24 cellular contexts compared by ENCODE assay signal in the genomic region with DNA sequence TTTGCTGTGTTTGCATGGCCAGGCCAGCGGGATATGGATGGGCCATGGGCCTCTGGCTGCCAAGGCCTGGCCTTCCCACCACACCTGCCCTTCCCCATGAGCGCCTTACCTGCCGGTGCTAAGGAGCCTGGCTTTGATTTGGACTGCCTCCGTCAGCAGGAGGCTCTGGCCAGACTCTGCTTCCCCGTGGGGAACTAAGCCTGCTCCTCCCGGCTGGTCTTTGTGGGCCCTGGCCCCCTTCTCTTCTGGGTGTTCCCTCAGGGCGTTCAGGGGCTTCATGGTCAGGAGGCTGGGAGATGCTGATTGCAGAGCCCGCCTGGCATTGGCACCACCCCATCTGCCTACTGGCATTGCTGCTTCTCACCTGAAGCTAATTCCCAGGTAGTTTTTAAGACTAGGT. TPM values are rescaled to one million over a fixed set of nuclear protein-coding genes. Genes with fewer than 3 reads are reported as not detected.
DNase-seq lines count a peak whose midpoint lies in the region; ATAC-seq and TF ChIP-seq lines count a peak whose summit lies in the region.
"Had no signal": no experiment of that assay in that cellular context is flagged by ENCODE, and none has a peak within 500 bp of the region (broad histone marks: within the 10 kb centered on the region; RNA-seq: fewer than 3 reads in every experiment).

No MANE protein-coding gene starts in this region.

- no peak for DNase-seq in AG04450 (ENCODE audit: low read depth, low spot score)
- DNase-seq in PC-3: no peak
- no peak for DNase-seq in fibroblast of lung (ENCODE audit: low read depth in 2 of 2)
- no peak for DNase-seq in smooth muscle cell (lab: John Stamatoyannopoulos, UW; ENCODE audit: unreplicated experiment)
- no peak for DNase-seq in chondrocyte (ENCODE audit: low spot score)
- no peak for DNase-seq in H9
- DNase-seq: activated CD8-positive, alpha-beta memory T cell treated with anti-CD3 and anti-CD28 coated beads for 24 hours; activated T-cell treated with anti-CD3 and anti-CD28 coated beads, Interleukin-2, amount 50 U/mL, for 24 hours; CD4-positive, alpha-beta T cell; central memory CD4-positive, alpha-beta T cell; foreskin keratinocyte; hypothalamus; Kasumi-1; lower lobe of right lung; naive thymus-derived CD4-positive, alpha-beta T cell; NCI-H187; NCI-H526; substantia nigra had no signal

- no peak overlapping the region for H3K4me3 Mint-ChIP-seq in chondrocyte (ENCODE audit: unreplicated experiment)
- H3K4me3 Mint-ChIP-seq in H9: no peak overlapping the region
- H3K4me3 Mint-ChIP-seq: activated T-cell treated with anti-CD3 and anti-CD28 coated beads, Interleukin-2, amount 50 U/mL, for 24 hours; CD4-positive, alpha-beta T cell; naive thymus-derived CD4-positive, alpha-beta T cell had no signal

- H3K4me1 Mint-ChIP-seq in chondrocyte (ENCODE audit: low read depth): peaks cover 47% of the 10 kb centered on the region
- peaks cover 75 to 80% of the 10 kb centered on the region in 2 experiments for H3K4me1 Mint-ChIP-seq in H9

- no peak overlapping the region for H2AFZ ChIP-seq in PC-3 (ENCODE audit: low read length)
- H2AFZ ChIP-seq in fibroblast of lung (ENCODE audit: low read length): no peak overlapping the region
- H2AFZ ChIP-seq in smooth muscle cell (ENCODE audit: low read depth): no peak overlapping the region
- H2AFZ ChIP-seq in H9 (ENCODE audit: low read length): no peak overlapping the region

- no peak overlapping the region for H2BK120ac ChIP-seq in H9 (ENCODE audit: low read depth, low read length, poor library complexity, severe bottlenecking)

- H2BK12ac ChIP-seq in H9 (ENCODE audit: insufficient read length, low read depth, low read length): no peak overlapping the region

- no peak overlapping the region for H3K56ac ChIP-seq in H9 (ENCODE audit: insufficient read length, low read depth, low read length)

- H4K20me1 ChIP-seq in PC-3 (ENCODE audit: low read length) (no peaks in the 10 kb centered on the region), fibroblast of lung (ENCODE audit: control insufficient read depth, extremely low read depth, insufficient read depth, low read length) (no peaks in the 10 kb centered on the region), smooth muscle cell (ENCODE audit: low read depth) (peaks cover 100% of the 10 kb centered on the region), H9 (ENCODE audit: control insufficient read depth, insufficient read depth, insufficient read length) (no peaks in the 10 kb centered on the region)

- POLR2A ChIA-PET in AG04450 (lab: Yijun Ruan, JAX): interaction anchor here (1.3 kb wide), 1 partner anchor 40 kb away, joined by 8 read pairs; no protein-coding TSS in a partner anchor
- POLR2A ChIA-PET in PC-3 (lab: Charles Lee; ENCODE audit: unreplicated experiment): no interaction called here

- no peak overlapping the region for H3K4ac ChIP-seq in H9 (ENCODE audit: low read depth, low read length)

- TF ChIP-seq CTCF in AG04450 (IDR thresholded peaks at IDR 0.05; ENCODE audit: low read depth, low read length): no peak
- no peak for TF ChIP-seq CTCF in PC-3 (conservative IDR thresholded peaks at IDR 0.05; ENCODE audit: low read depth, low read length)
- no peak for TF ChIP-seq CTCF in fibroblast of lung (conservative IDR thresholded peaks at IDR 0.05 in 1 of 2, IDR thresholded peaks at IDR 0.05 in 1 of 2; ENCODE audit: low read depth in 1 of 2, low read length in 2 of 2)
- no peak for TF ChIP-seq CTCF in smooth muscle cell (IDR thresholded peaks at IDR 0.05; ENCODE audit: borderline replicate concordance, insufficient read depth, poor library complexity, severe bottlenecking)
- TF ChIP-seq CTCF in chondrocyte (IDR thresholded peaks at IDR 0.05): no peak
- no peak for TF ChIP-seq CTCF in H9 (conservative IDR thresholded peaks at IDR 0.05)

- H4K91ac ChIP-seq in H9 (ENCODE audit: insufficient read length, low read depth, low read length): no peak overlapping the region

- no peaks in the 10 kb centered on the region for H3K79me1 ChIP-seq in H9 (ENCODE audit: insufficient read depth, low read depth, low read length, poor library complexity, severe bottlenecking)

- no peaks in the 10 kb centered on the region; the same call in 1 of the 2 replicates for H3K9me3 ChIP-seq in AG04450 (ENCODE audit: control insufficient read depth, insufficient read depth, low read length)
- no peaks in the 10 kb centered on the region for H3K9me3 ChIP-seq in PC-3 (ENCODE audit: low read length)
- no peaks in the 10 kb centered on the region for H3K9me3 ChIP-seq in fibroblast of lung (ENCODE audit: control insufficient read depth, insufficient read depth, low read depth, low read length)
- H3K9me3 ChIP-seq in smooth muscle cell (replicated peaks; ENCODE audit: low read depth): no peaks in the 10 kb centered on the region
- H3K9me3 ChIP-seq in H9 (ENCODE audit: control insufficient read depth, low read depth, low read length): no peaks in the 10 kb centered on the region
- H3K9me3 ChIP-seq: lower lobe of right lung, pancreas had no signal

- BruUV-seq in PC-3 (replicated peaks; lab: Mats Ljungman, UMichigan): no TSS peak

- no peaks in the 10 kb centered on the region for H3K23me2 ChIP-seq in H9 (ENCODE audit: insufficient read length, low read depth, low read length, poor library complexity, severe bottlenecking)

- no peak overlapping the region for H2BK15ac ChIP-seq in H9 (ENCODE audit: low read depth, low read length)

- H2BK5ac ChIP-seq in H9 (ENCODE audit: insufficient read length, low read length): no peak overlapping the region

- H3T11ph ChIP-seq in H9 (ENCODE audit: low read length): no peak overlapping the region

- H3K4me1 ChIP-seq in PC-3 (ENCODE audit: insufficient read depth, low read length) (peaks cover 79% of the 10 kb centered on the region), fibroblast of lung (ENCODE audit: control insufficient read depth, extremely low read depth, insufficient read depth, low read length) (peaks cover 47% of the 10 kb centered on the region), smooth muscle cell (ENCODE audit: low read depth) (peaks cover 42% of the 10 kb centered on the region), H9 (ENCODE audit: insufficient read depth, low read length) (peaks cover 22% of the 10 kb centered on the region; the same call in 1 of the 2 replicates)

- H3K27ac Mint-ChIP-seq in chondrocyte (ENCODE audit: unreplicated experiment): no peak overlapping the region
- H3K27ac Mint-ChIP-seq in H9: no peak overlapping the region; a peak in 1 of 7 replicates
- H3K27ac Mint-ChIP-seq: activated T-cell treated with anti-CD3 and anti-CD28 coated beads, Interleukin-2, amount 50 U/mL, for 24 hours; CD4-positive, alpha-beta T cell had no signal

- H3K27ac ChIP-seq in AG04450 (ENCODE audit: low read depth, low read length) (peak overlapping the region; percentile 77), PC-3 (ENCODE audit: low read length) (peak overlapping the region; percentile 85), fibroblast of lung (ENCODE audit: insufficient read depth, low read length) (peak overlapping the region; percentile 76), smooth muscle cell (ENCODE audit: low read depth) (peak overlapping the region; percentile 38), H9 (ENCODE audit: insufficient read length, low read depth, low read length) (no peak overlapping the region)
- H3K27ac ChIP-seq: foreskin keratinocyte, lower lobe of right lung had no signal

- H3K36me3 ChIP-seq in PC-3 (ENCODE audit: low read depth, low read length) (no peaks in the 10 kb centered on the region), fibroblast of lung (ENCODE audit: control insufficient read depth, insufficient read depth, low read length) (peaks cover 2% of the 10 kb centered on the region), smooth muscle cell (ENCODE audit: low read depth) (no peaks in the 10 kb centered on the region)
- H3K36me3 ChIP-seq: pancreas had no signal

- H3K9ac ChIP-seq in PC-3 (ENCODE audit: low read length) (no peak overlapping the region), fibroblast of lung (ENCODE audit: insufficient read depth, low read length) (no peak overlapping the region), smooth muscle cell (ENCODE audit: low read depth) (no peak overlapping the region), H9 (ENCODE audit: extremely low read depth, insufficient read length, low read length) (no peak overlapping the region)

- 92% methylated on average over 8 of the region's 8 CpGs for WGBS in smooth muscle cell (ENCODE audit: low lambda C conversion rate)
- no CpG with 5 or more reads among the region's 8 CpGs for WGBS in H9 (ENCODE audit: extremely low coverage, insufficient read length, low lambda C conversion rate)

- H3K14ac ChIP-seq in H9 (ENCODE audit: insufficient read depth, low read length): no peak overlapping the region; the same call in 1 of the 2 replicates

- H3K9me3 Mint-ChIP-seq in chondrocyte (ENCODE audit: low read depth) (no peaks in the 10 kb centered on the region), H9 (no peaks in the 10 kb centered on the region)
- H3K9me3 Mint-ChIP-seq: activated T-cell treated with anti-CD3 and anti-CD28 coated beads, Interleukin-2, amount 50 U/mL, for 24 hours; CD4-positive, alpha-beta T cell; naive thymus-derived CD4-positive, alpha-beta T cell had no signal

- H3K79me2 ChIP-seq in PC-3 (ENCODE audit: low read length) (peaks cover 68% of the 10 kb centered on the region), fibroblast of lung (ENCODE audit: control insufficient read depth, insufficient read depth, low read length) (peaks cover 8% of the 10 kb centered on the region), smooth muscle cell (ENCODE audit: low read depth) (peaks cover 100% of the 10 kb centered on the region), H9 (ENCODE audit: insufficient read depth, low read length) (no peaks in the 10 kb centered on the region)

- intact Hi-C loops in PC-3 (cut with micrococcal nuclease): no loop called here

- H3K36me3 Mint-ChIP-seq in chondrocyte (ENCODE audit: low read depth): peaks cover 2% of the 10 kb centered on the region
- H3K36me3 Mint-ChIP-seq in H9 (ENCODE audit: insufficient read depth in 1 of 3, low read depth in 3 of 3): no peaks in the 10 kb centered on the region; a peak in 2 of 7 replicates
- H3K36me3 Mint-ChIP-seq: naive thymus-derived CD4-positive, alpha-beta T cell had no signal

- H4K5ac ChIP-seq in H9 (ENCODE audit: insufficient read length, low read depth, low read length): no peak overlapping the region

- no peak overlapping the region for H3K23ac ChIP-seq in H9 (ENCODE audit: insufficient read length, low read depth, low read length)

- peak overlapping the region; percentile 68; the same call in 1 of the 2 replicates for H3K4me2 ChIP-seq in PC-3 (ENCODE audit: low read length)
- no peak overlapping the region for H3K4me2 ChIP-seq in fibroblast of lung (ENCODE audit: extremely low read depth, insufficient read depth, low read length)
- H3K4me2 ChIP-seq in smooth muscle cell: peak overlapping the region; percentile 2
- no peak overlapping the region for H3K4me2 ChIP-seq in H9 (ENCODE audit: insufficient read depth, insufficient read length, low read length)

- no peak overlapping the region for H4K8ac ChIP-seq in H9 (replicated peaks; ENCODE audit: insufficient read length, low read depth, low read length)

- H3K18ac ChIP-seq in H9 (ENCODE audit: insufficient read length, low read depth, low read length): no peak overlapping the region

- H3K4me3 ChIP-seq in AG04450 (ENCODE audit: low read depth, low read length) (no peak overlapping the region), PC-3 (ENCODE audit: low read length) (no peak overlapping the region), fibroblast of lung (replicated peaks in 1 of 4; ENCODE audit: control extremely low read depth in 1 of 4, insufficient read depth in 1 of 4, low read depth in 3 of 4, low read length in 4 of 4) (no peak overlapping the region), smooth muscle cell (no peak overlapping the region)
- H3K4me3 ChIP-seq: dorsolateral prefrontal cortex, lower lobe of right lung, pancreas had no signal

- peaks cover 16% of the 10 kb centered on the region for H3F3A ChIP-seq in PC-3 (ENCODE audit: low read length, unreplicated experiment)
- H3F3A ChIP-seq in smooth muscle cell (ENCODE audit: low read depth): peaks cover 10% of the 10 kb centered on the region

- H2AK5ac ChIP-seq in H9 (ENCODE audit: insufficient read length, low read length): no peak overlapping the region

- CTCF ChIA-PET in AG04450 (lab: Charles Lee): no interaction called here
- CTCF ChIA-PET in PC-3 (lab: Charles Lee): no interaction called here

- H2BK20ac ChIP-seq in H9 (ENCODE audit: low read depth, low read length, poor library complexity, severe bottlenecking): no peak overlapping the region

- H3K27me3 ChIP-seq in AG04450 (ENCODE audit: control insufficient read depth, insufficient read depth, low read length) (no peaks in the 10 kb centered on the region), PC-3 (ENCODE audit: low read length) (no peaks in the 10 kb centered on the region), fibroblast of lung (ENCODE audit: control insufficient read depth, insufficient read depth, low read length) (no peaks in the 10 kb centered on the region), smooth muscle cell (ENCODE audit: low read depth) (no peaks in the 10 kb centered on the region), H9 (ENCODE audit: insufficient read depth, low read length) (no peaks in the 10 kb centered on the region)
- H3K27me3 ChIP-seq: dorsolateral prefrontal cortex, pancreas had no signal

- no peak for ATAC-seq in PC-3
- no peak for ATAC-seq in GM21786 (IDR thresholded peaks at IDR 0.05; ENCODE audit: unreplicated experiment)
- no peak for ATAC-seq in GM21619 (IDR thresholded peaks at IDR 0.05; ENCODE audit: unreplicated experiment)
- ATAC-seq: foreskin keratinocyte; HCT116; lower lobe of right lung; naive thymus-derived CD4-positive, alpha-beta T cell; pancreas; sciatic nerve had no signal

- H3K9me2 ChIP-seq in PC-3 (replicated peaks; ENCODE audit: low read length): no peaks in the 10 kb centered on the region

- H3K27me3 Mint-ChIP-seq in chondrocyte (ENCODE audit: low read depth) (no peaks in the 10 kb centered on the region), H9 (ENCODE audit: low read depth) (no peaks in the 10 kb centered on the region)
- H3K27me3 Mint-ChIP-seq: activated T-cell treated with anti-CD3 and anti-CD28 coated beads, Interleukin-2, amount 50 U/mL, for 24 hours; CD4-positive, alpha-beta T cell had no signal

RNA-seq across cellular contexts. Expression of a gene that starts 45.2 kb away (rescaled TPM):
- polyA plus RNA-seq in AG04450 (2011; rRNA removed) (1.8 and 2.2 TPM in 2 replicates), fibroblast of lung (1.2 and 2.1 TPM in 2 replicates), smooth muscle cell (37.9 and 44.0 TPM in 2 replicates)
- 4.9 and 6.2 TPM in 2 replicates for polyA minus RNA-seq in AG04450 (2011; rRNA and poly(A)+ RNA removed)
- total RNA-seq in PC-3 (2014; rRNA removed) (19.9 and 21.8 TPM in 2 replicates), fibroblast of lung (8.7 and 8.9 TPM in 2 replicates), smooth muscle cell (41.6 and 42.6 TPM in 2 replicates), chondrocyte (5.2 to 29.0 TPM (median 6.6 TPM) in 3 replicates), H9 (2021) (6.0 and 6.8 TPM in 2 replicates)
- 2.8 and 5.5 TPM in 2 replicates for polyA plus RNA-seq in fibroblast of lung (2012)
- 2.2 and 7.6 TPM in 2 replicates for polyA minus RNA-seq in fibroblast of lung (ENCODE audit: low replicate concordance)
- total RNA-seq: foreskin keratinocyte had no signal
- polyA plus RNA-seq: naive thymus-derived CD4-positive, alpha-beta T cell had no signal

Comparison
In these comparisons a context has a peak if more than half of its experiments do, and no peak if none do; other contexts are left out.
1. H3K4me2 ChIP-seq: peak in PC-3 (single experiment) and smooth muscle cell (single experiment); none in fibroblast of lung (single experiment) and H9 (single experiment).